20 cellular contexts compared by ENCODE assay signal in the genomic region with DNA sequence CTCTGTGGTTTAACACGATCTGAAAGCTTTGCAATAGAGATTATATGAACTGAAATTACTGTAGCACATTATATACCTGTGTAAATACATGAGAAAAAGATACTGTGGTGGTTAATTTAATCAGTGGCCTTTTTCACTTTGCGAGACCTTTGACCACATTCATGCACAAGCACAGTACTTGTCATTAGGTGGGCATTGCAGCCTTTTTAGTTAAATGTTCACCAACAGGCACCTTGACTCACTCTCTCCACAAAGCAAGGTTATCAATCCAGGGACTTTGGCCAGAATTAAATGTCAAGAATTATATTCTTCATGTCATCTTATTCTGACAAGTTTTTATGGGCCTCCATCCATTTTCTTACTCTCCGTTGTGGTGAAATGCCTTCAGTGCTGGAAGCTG.
A peak's percentile ranks its signal among the peaks of the same experiment; 100 is the strongest.
DNase-seq lines count a peak whose midpoint lies in the region; ATAC-seq and TF ChIP-seq lines count a peak whose summit lies in the region.
"Had no signal": no experiment of that assay in that cellular context is flagged by ENCODE, and none has a peak within 500 bp of the region (broad histone marks: within the 10 kb centered on the region; RNA-seq: fewer than 3 reads in every experiment).

No MANE protein-coding gene starts in this region.

- no peak for DNase-seq in coronary artery (ENCODE audit: low spot score)
- no peak for DNase-seq in mucosa of descending colon
- no peak for DNase-seq in tibial artery
- DNase-seq in SKM-1 treated with dmso at 0.1 percent for 144 hours (lab: John Stamatoyannopoulos, UW; ENCODE audit: unreplicated experiment), result no peak
- no peak for DNase-seq in stimulated activated CD4-positive, alpha-beta T cell treated with anti-CD3 and anti-CD28 coated beads, Interleukin-1b, Interleukin-23, amount 100 ng/mL, for 48 hours
- no peak for DNase-seq in ecto neural progenitor cell (ENCODE audit: low spot score)
- DNase-seq: DMS53, GF-D8, H9, HFFc6, IMR-90, NCI-H1417, NCI-H1694 treated with DMSO at 0.1 percent for 48 hours, NCI-H2081 treated with DMSO at 0.1 percent for 48 hours, NCI-H2171 treated with DMSO at 0.1 percent for 48 hours, NCI-H526, OCI-M1, Right ventricle myocardium superior had no signal

- no peak overlapping the region for H3K4me3 ChIP-seq in OCI-LY1 (ENCODE audit: low read depth, low read length, poor library complexity, severe bottlenecking)
- no peak overlapping the region for H3K4me3 ChIP-seq in coronary artery
- H3K4me3 ChIP-seq in mucosa of descending colon, result no peak overlapping the region
- no peak overlapping the region for H3K4me3 ChIP-seq in tibial artery

- no peak overlapping the region for H3K4me2 ChIP-seq in OCI-LY1 (ENCODE audit: low read length)

- H3K27me3 ChIP-seq in OCI-LY1 (ENCODE audit: insufficient read depth, low read length) (no peaks in the 10 kb centered on the region), tibial artery (no peaks in the 10 kb centered on the region)

- TF ChIP-seq CTCF in OCI-LY1 (IDR thresholded peaks at IDR 0.05; ENCODE audit: low read length) (no peak), coronary artery (IDR thresholded peaks at IDR 0.05) (no peak), mucosa of descending colon (IDR thresholded peaks at IDR 0.05) (no peak), tibial artery (IDR thresholded peaks at IDR 0.05) (no peak)

- H3K27ac ChIP-seq in OCI-LY1 (ENCODE audit: low read depth, low read length, poor library complexity, severe bottlenecking) (peak overlapping the region; percentile 99), coronary artery (peak overlapping the region; percentile 69 to 92), tibial artery (peak overlapping the region; percentile 71 to 73)

- ATAC-seq in mucosa of descending colon (peak; percentile 56), GM18498 (IDR thresholded peaks at IDR 0.05; ENCODE audit: unreplicated experiment) (no peak)

- no peak overlapping the region for H2AFZ ChIP-seq in OCI-LY1 (ENCODE audit: low read length)

- H3K9me2 ChIP-seq in OCI-LY1 (ENCODE audit: low read depth, low read length), result no peaks in the 10 kb centered on the region

- H3F3A ChIP-seq in OCI-LY1 (ENCODE audit: insufficient read depth, low read length), result no peaks in the 10 kb centered on the region

- peaks cover 21% of the 10 kb centered on the region for H3K36me3 ChIP-seq in OCI-LY1 (ENCODE audit: insufficient read depth, low read length)
- H3K36me3 ChIP-seq in mucosa of descending colon (ENCODE audit: low read depth), result no peaks in the 10 kb centered on the region
- H3K36me3 ChIP-seq in tibial artery, result peaks cover 0 to 5% (median 0%) of the 10 kb centered on the region in 3 donors

- H3K79me2 ChIP-seq in OCI-LY1 (ENCODE audit: insufficient read depth, low read length), result no peaks in the 10 kb centered on the region

- H3K4me1 ChIP-seq in OCI-LY1 (ENCODE audit: insufficient read depth, low read length, severe bottlenecking), result peaks cover 96% of the 10 kb centered on the region
- no peaks in the 10 kb centered on the region for H3K4me1 ChIP-seq in mucosa of descending colon (ENCODE audit: low read depth)
- peaks cover 0 to 79% (median 33%) of the 10 kb centered on the region in 4 donors for H3K4me1 ChIP-seq in tibial artery

- no peaks in the 10 kb centered on the region for H3K9me3 ChIP-seq in OCI-LY1 (ENCODE audit: low read length)
- no peaks in the 10 kb centered on the region for H3K9me3 ChIP-seq in mucosa of descending colon
- no peaks in the 10 kb centered on the region for H3K9me3 ChIP-seq in tibial artery

- H4K20me1 ChIP-seq in OCI-LY1 (ENCODE audit: insufficient read depth, low read length), result no peaks in the 10 kb centered on the region

- H3K9ac ChIP-seq in OCI-LY1 (ENCODE audit: low read length), result peak overlapping the region; percentile 48; the same call in 1 of the 2 replicates

- intact Hi-C loops in mucosa of descending colon (cut with DNase I, micrococcal nuclease) (no loop called here), tibial artery (cut with DNase I; ENCODE audit: low total_unique reads) (no loop called here)
